ENCODE assay signal across 19 cellular contexts in genomic region chr11:122214567-122214966, GRCh38.
DNase-seq lines count a peak whose midpoint lies in the region; ATAC-seq lines count a peak whose summit lies in the region.
"Had no signal": no experiment of that assay in that cellular context is flagged by ENCODE, and none has a peak within 500 bp of the region (broad histone marks: within the 10 kb centered on the region; RNA-seq: fewer than 3 reads in every experiment).

No MANE protein-coding gene starts in this region.

- no peaks in the 10 kb centered on the region for H3K36me3 Mint-ChIP-seq in activated naive CD4-positive, alpha-beta T cell treated with anti-CD3 and anti-CD28 coated beads, Interleukin-2, amount 10 ng/mL, durations not matched to agents 7 days and 5 days
- H3K36me3 Mint-ChIP-seq: CD8-positive, alpha-beta memory T cell; mesothelial cell of epicardium had no signal

- H3K27me3 ChIP-seq in adipocyte (replicated peaks; ENCODE audit: control insufficient read depth, insufficient read depth, low read length): no peaks in the 10 kb centered on the region
- no peaks in the 10 kb centered on the region for H3K27me3 ChIP-seq in subcutaneous abdominal adipose tissue (ENCODE audit: control insufficient read depth in 5 of 5, insufficient read depth in 4 of 5, low read length in 5 of 5)

- H3K36me3 ChIP-seq in adipocyte (ENCODE audit: control insufficient read depth, insufficient read depth, low read length, severe bottlenecking) (no peaks in the 10 kb centered on the region), subcutaneous abdominal adipose tissue (ENCODE audit: control insufficient read depth in 5 of 5, insufficient read depth in 5 of 5, low read length in 5 of 5) (no peaks in the 10 kb centered on the region)
- H3K36me3 ChIP-seq: prostate gland, spleen had no signal

- CTCF ChIA-PET in activated naive CD4-positive, alpha-beta T cell treated with anti-CD3 and anti-CD28 coated beads, Interleukin-2, amount 10 ng/mL, durations not matched to agents 7 days and 5 days (lab: Charles Lee): interaction anchor here (1.0 to 3.1 kb wide), 4 partner anchors 11 to 292 kb away, joined by 3 to 13 read pairs (median 10); no protein-coding TSS in a partner anchor

- H3K27me3 Mint-ChIP-seq in activated naive CD4-positive, alpha-beta T cell treated with anti-CD3 and anti-CD28 coated beads, Interleukin-2, amount 10 ng/mL, durations not matched to agents 7 days and 5 days: peaks cover 8% of the 10 kb centered on the region

- H3K27ac ChIP-seq in subcutaneous abdominal adipose tissue (ENCODE audit: low read depth, low read length): peak overlapping the region; percentile 67
- H3K27ac ChIP-seq: RWPE1 had no signal

- no peaks in the 10 kb centered on the region for H3K4me1 Mint-ChIP-seq in activated naive CD4-positive, alpha-beta T cell treated with anti-CD3 and anti-CD28 coated beads, Interleukin-2, amount 10 ng/mL, durations not matched to agents 7 days and 5 days
- H3K4me1 Mint-ChIP-seq: CD8-positive, alpha-beta memory T cell had no signal

- H3K27ac Mint-ChIP-seq in activated naive CD4-positive, alpha-beta T cell treated with anti-CD3 and anti-CD28 coated beads, Interleukin-2, amount 10 ng/mL, durations not matched to agents 7 days and 5 days: no peak overlapping the region
- H3K27ac Mint-ChIP-seq: CD8-positive, alpha-beta memory T cell; mesothelial cell of epicardium; nephron progenitor cell had no signal

- H3K4me3 ChIP-seq in adipocyte (ENCODE audit: low read length) (peak overlapping the region; percentile 14), subcutaneous abdominal adipose tissue (ENCODE audit: low read depth in 1 of 5, low read length in 5 of 5) (no peak overlapping the region)
- H3K4me3 ChIP-seq: prostate gland, spleen had no signal

- H3K4me1 ChIP-seq in adipocyte (ENCODE audit: control insufficient read depth, insufficient read depth, low read length) (peaks cover 45% of the 10 kb centered on the region), subcutaneous abdominal adipose tissue (ENCODE audit: control insufficient read depth in 5 of 5, insufficient read depth in 5 of 5, low read length in 5 of 5) (peaks cover 9 to 24% (median 23%) of the 10 kb centered on the region in 5 donors)
- H3K4me1 ChIP-seq: prostate gland had no signal

- H3K4me3 Mint-ChIP-seq in activated naive CD4-positive, alpha-beta T cell treated with anti-CD3 and anti-CD28 coated beads, Interleukin-2, amount 10 ng/mL, durations not matched to agents 7 days and 5 days: no peak overlapping the region
- H3K4me3 Mint-ChIP-seq: CD8-positive, alpha-beta memory T cell; mesothelial cell of epicardium; nephron progenitor cell had no signal

- ATAC-seq in GM18498 (IDR thresholded peaks at IDR 0.05; ENCODE audit: unreplicated experiment): no peak

- H3K9me3 ChIP-seq in adipocyte (ENCODE audit: control insufficient read depth, low read length): no peaks in the 10 kb centered on the region
- H3K9me3 ChIP-seq in subcutaneous abdominal adipose tissue (ENCODE audit: control insufficient read depth in 5 of 5, low read length in 5 of 5): no peaks in the 10 kb centered on the region
- H3K9me3 ChIP-seq: prostate gland, spleen had no signal

- H3K9ac ChIP-seq in adipocyte (ENCODE audit: low read length): peak overlapping the region; percentile 51
- peak overlapping the region in 1 of 5 donors; percentile 8 for H3K9ac ChIP-seq in subcutaneous abdominal adipose tissue (ENCODE audit: low read length in 5 of 5)

- no peaks in the 10 kb centered on the region for H3K9me3 Mint-ChIP-seq in activated naive CD4-positive, alpha-beta T cell treated with anti-CD3 and anti-CD28 coated beads, Interleukin-2, amount 10 ng/mL, durations not matched to agents 7 days and 5 days
- H3K9me3 Mint-ChIP-seq: CD8-positive, alpha-beta memory T cell; mesothelial cell of epicardium; nephron progenitor cell had no signal

- DNase-seq in GM03348 (ENCODE audit: low spot score) (peak; percentile 9), adipocyte (ENCODE audit: low read depth) (peak; percentile 52), fibroblast of peridontal ligament (ENCODE audit: extremely low read depth) (peak; percentile 57), T-helper 2 cell (no peak), 8988T (no peak)
- no peak for DNase-seq in activated naive CD4-positive, alpha-beta T cell treated with anti-CD3 and anti-CD28 coated beads, Interleukin-2, amount 10 ng/mL, durations not matched to agents 7 days and 5 days
- DNase-seq: activated CD4-positive, alpha-beta T cell treated with anti-CD3 and anti-CD28 coated beads for 4 hours; CD8-positive, alpha-beta memory T cell; KG1; NCI-H2029; NCI-H510A; nephron progenitor cell; spleen; stimulated activated CD8-positive, alpha-beta memory T cell treated with anti-CD3 and anti-CD28 coated beads, Interleukin-4, amount 100 ng/mL, for 48 hours had no signal

Comparison
In these comparisons a context has a peak if more than half of its experiments do, and no peak if none do; other contexts are left out.
1. DNase-seq: peak in GM03348 (single experiment), adipocyte (single experiment) and fibroblast of peridontal ligament (single experiment); none in activated naive CD4-positive, alpha-beta T cell treated with anti-CD3 and anti-CD28 coated beads, Interleukin-2, amount 10 ng/mL, durations not matched to agents 7 days and 5 days (single experiment), T-helper 2 cell (0 of 5) and 8988T (single experiment).